ENCODE assay signal across 18 cellular contexts in genomic region chr16:50464325-50465290, GRCh38.
A peak's percentile ranks its signal among the peaks of the same experiment; 100 is the strongest.
DNase-seq lines count a peak whose midpoint lies in the region; ATAC-seq, FAIRE-seq and TF ChIP-seq lines count a peak whose summit lies in the region.
"Had no signal": no experiment of that assay in that cellular context is flagged by ENCODE, and none has a peak within 500 bp of the region (broad histone marks: within the 10 kb centered on the region; RNA-seq: fewer than 3 reads in every experiment).

No MANE protein-coding gene starts in this region.

- H4K20me1 ChIP-seq in HepG2 (ENCODE audit: insufficient read depth, low read length): no peaks in the 10 kb centered on the region

- TF ChIP-seq RAD21 in HepG2 (CRISPR knock-in tag; IDR thresholded peaks at IDR 0.05): peak; percentile 63

- peak overlapping the region; percentile 41 for H3K27ac ChIP-seq in HepG2 (ENCODE audit: extremely low read length, insufficient read depth, low read length)
- no peak overlapping the region for H3K27ac ChIP-seq in thoracic aorta
- H3K27ac ChIP-seq: coronary artery, HL-60 had no signal

- H3K27me3 ChIP-seq in HepG2 (ENCODE audit: control insufficient read depth in 1 of 2, insufficient read depth in 2 of 2, low read length in 2 of 2) (no peaks in the 10 kb centered on the region), thoracic aorta (replicated peaks; ENCODE audit: insufficient read depth) (no peaks in the 10 kb centered on the region)

- FAIRE-seq in HepG2 (lab: Jason Lieb, UNC): no peak

- no peaks in the 10 kb centered on the region for H3K79me2 ChIP-seq in HepG2 (ENCODE audit: insufficient read depth, low read length)

- H3K9ac ChIP-seq in HepG2 (ENCODE audit: insufficient read depth, low read depth, low read length): no peak overlapping the region

- H2AFZ ChIP-seq in HepG2 (ENCODE audit: low read length): no peak overlapping the region

- H3K4me2 ChIP-seq in HepG2 (ENCODE audit: low read depth, low read length): no peak overlapping the region

- H3K9me3 ChIP-seq in HepG2 (ENCODE audit: low read length) (no peaks in the 10 kb centered on the region), thoracic aorta (no peaks in the 10 kb centered on the region)

- CTCF ChIA-PET in HepG2 (lab: Yijun Ruan, JAX; ENCODE audit: low intra/inter-chr PET ratio, low total read pairs): no interaction called here

- in situ Hi-C loops in astrocyte of the cerebellum (cut with HindIII; ENCODE audit: low sequenced_read_pairs) (no loop called here), HepG2 (cut with HindIII; ENCODE audit: extremely low pct_ligation_motif_present, low pct_unique_long_range_greater_than_20kb) (loop anchor here (5.0 kb wide), 2 partner anchors 43 to 83 kb away; partner anchors contain the start of gene NKD1)

- H3K36me3 ChIP-seq in HepG2 (replicated peaks in 1 of 2; ENCODE audit: control insufficient read depth in 1 of 2, insufficient read depth in 2 of 2, low read length in 2 of 2): no peaks in the 10 kb centered on the region
- H3K36me3 ChIP-seq in thoracic aorta: no peaks in the 10 kb centered on the region

- ATAC-seq in HepG2 (no peak), thoracic aorta (ENCODE audit: insufficient number of reproducible peaks, low FRiP score, low read depth) (no peak), GM19395 (IDR thresholded peaks at IDR 0.05; ENCODE audit: unreplicated experiment) (no peak), HG02840 (IDR thresholded peaks at IDR 0.05; ENCODE audit: low FRiP score, unreplicated experiment) (no peak), GM18519 (IDR thresholded peaks at IDR 0.05; ENCODE audit: low FRiP score, unreplicated experiment) (no peak)
- ATAC-seq: naive thymus-derived CD4-positive, alpha-beta T cell had no signal

- DNase-seq in activated T-cell treated with anti-CD3 and anti-CD28 coated beads, Interleukin-2, amount 50 U/mL, for 1 hour: peak; percentile 14
- DNase-seq in activated T-cell treated with anti-CD3 and anti-CD28 coated beads for 4 hours (no peak), astrocyte of the cerebellum (ENCODE audit: low read depth) (no peak), HepG2 (ENCODE audit: low spot score) (no peak), thoracic aorta (ENCODE audit: low spot score) (no peak)
- DNase-seq: activated CD4-positive, CD25-positive, alpha-beta regulatory T cell; activated gamma-delta T cell treated with Interleukin-2 at 50 U/mL for 16 hours; amygdala; naive thymus-derived CD4-positive, alpha-beta T cell; NCI-H2029 treated with DMSO at 0.1 percent for 48 hours; NCI-H510A treated with DMSO at 0.1 percent for 48 hours; SHP77 treated with DMSO at 0.1 percent for 48 hours had no signal

- 96% methylated on average over 15 of the region's 16 CpGs for WGBS in HepG2 (ENCODE audit: low lambda C conversion rate)

- no peak for TF ChIP-seq POLR2A in HepG2 (IDR thresholded peaks at IDR 0.05; ENCODE audit: insufficient read depth in 1 of 2, low read depth in 2 of 2, low read length in 2 of 2)

- TF ChIP-seq CTCF in astrocyte of the cerebellum (IDR thresholded peaks at IDR 0.05; ENCODE audit: low read depth, low read length, missing control alignments) (peak; percentile 12), HepG2 (CRISPR knock-in tag; IDR thresholded peaks at IDR 0.05) (no peak; the same call in none of the 2 replicates), thoracic aorta (IDR thresholded peaks at IDR 0.05) (peak; percentile 19)

- POLR2A ChIA-PET in HepG2 (lab: Yijun Ruan, JAX): interaction anchor here (0.9 to 9.6 kb wide), 8 partner anchors 54 to 98 kb away, joined by 3 to 66 read pairs (median 3); partner anchors contain the start of gene NKD1

- H3K4me3 ChIP-seq in astrocyte of the cerebellum (ENCODE audit: low read depth, low read length): no peak overlapping the region
- no peak overlapping the region for H3K4me3 ChIP-seq in HepG2 (replicated peaks in 1 of 3; ENCODE audit: insufficient read depth in 1 of 3, low read depth in 2 of 3, low read length in 3 of 3)
- H3K4me3 ChIP-seq in thoracic aorta: no peak overlapping the region
- H3K4me3 ChIP-seq: coronary artery, lung had no signal

- TF ChIP-seq EP300 in HepG2 (IDR thresholded peaks at IDR 0.05; ENCODE audit: low read depth in 2 of 2, low read length in 2 of 2) (no peak), HepG2 (CRISPR knock-in tag; IDR thresholded peaks at IDR 0.05; ENCODE audit: borderline replicate concordance) (no peak)

- peaks cover 92% of the 10 kb centered on the region for H3K4me1 ChIP-seq in HepG2 (ENCODE audit: insufficient read depth, low read length)
- peaks cover 0 to 10% of the 10 kb centered on the region in 2 donors for H3K4me1 ChIP-seq in thoracic aorta (ENCODE audit: control insufficient read depth in 1 of 2, low read depth in 2 of 2)

- intact Hi-C loops in HepG2 (cut with micrococcal nuclease; ENCODE audit: unreplicated experiment): loop anchor here (5.0 kb wide), 3 partner anchors 43 to 92 kb away; no protein-coding TSS in a partner anchor

- no TSS peak for BruUV-seq in HepG2 (replicated peaks; lab: Mats Ljungman, UMichigan)

TF ChIP-seq in HepG2, 621 proteins besides CTCF, POLR2A, EP300 and RAD21 (continues in another document):
- TF ChIP-seq ZNF652 (CRISPR knock-in tag; IDR thresholded peaks at IDR 0.05; ENCODE audit: borderline replicate concordance, low read depth) (no peak), MXD1 (CRISPR knock-in tag; IDR thresholded peaks at IDR 0.05) (no peak), TGIF2 (CRISPR knock-in tag; IDR thresholded peaks at IDR 0.05) (0 out of 2 replicates have a peak, but pooled peaks have one; percentile 27), ZNF703 (CRISPR knock-in tag; IDR thresholded peaks at IDR 0.05; ENCODE audit: borderline replicate concordance) (no peak), ZNF768 (CRISPR knock-in tag; IDR thresholded peaks at IDR 0.05) (peak; percentile 54), ZNF253 (CRISPR knock-in tag; IDR thresholded peaks at IDR 0.05; ENCODE audit: borderline replicate concordance) (no peak), SIX4 (CRISPR knock-in tag; IDR thresholded peaks at IDR 0.05) (no peak), ZNF446 (CRISPR knock-in tag; IDR thresholded peaks at IDR 0.05) (no peak), HNF4G (IDR thresholded peaks at IDR 0.05; ENCODE audit: borderline replicate concordance, low read depth, low read length) (no peak), HNF4G (CRISPR knock-in tag; IDR thresholded peaks at IDR 0.05; ENCODE audit: borderline replicate concordance, low read depth) (no peak), ZBTB8A (CRISPR knock-in tag; IDR thresholded peaks at IDR 0.05; ENCODE audit: borderline replicate concordance, low read depth) (no peak), RXRA (CRISPR knock-in tag; IDR thresholded peaks at IDR 0.05) (no peak), ZFY (CRISPR knock-in tag; IDR thresholded peaks at IDR 0.05) (no peak), MXD3 (CRISPR knock-in tag; IDR thresholded peaks at IDR 0.05) (0 out of 2 replicates have a peak, but pooled peaks have one; percentile 11), PAF1 (CRISPR knock-in tag; IDR thresholded peaks at IDR 0.05) (no peak), ZNF570 (CRISPR knock-in tag; IDR thresholded peaks at IDR 0.05; ENCODE audit: borderline replicate concordance) (no peak), ZNF687 (CRISPR knock-in tag; IDR thresholded peaks at IDR 0.05) (0 out of 2 replicates have a peak, but pooled peaks have one; percentile 44), ZNF563 (CRISPR knock-in tag; IDR thresholded peaks at IDR 0.05) (no peak), ZNF10 (CRISPR knock-in tag; IDR thresholded peaks at IDR 0.05; ENCODE audit: borderline replicate concordance, low read depth) (no peak)
- TF ChIP-seq, protein P1, sequence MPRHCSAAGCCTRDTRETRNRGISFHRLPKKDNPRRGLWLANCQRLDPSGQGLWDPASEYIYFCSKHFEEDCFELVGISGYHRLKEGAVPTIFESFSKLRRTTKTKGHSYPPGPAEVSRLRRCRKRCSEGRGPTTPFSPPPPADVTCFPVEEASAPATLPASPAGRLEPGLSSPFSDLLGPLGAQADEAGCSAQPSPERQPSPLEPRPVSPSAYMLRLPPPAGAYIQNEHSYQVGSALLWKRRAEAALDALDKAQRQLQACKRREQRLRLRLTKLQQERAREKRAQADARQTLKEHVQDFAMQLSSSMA (CRISPR knock-in tag; IDR thresholded peaks at IDR 0.05): 0 out of 2 replicates have a peak, but pooled peaks have one; percentile 23
